ENCODE assay signal across 1 cellular context in the genomic region with DNA sequence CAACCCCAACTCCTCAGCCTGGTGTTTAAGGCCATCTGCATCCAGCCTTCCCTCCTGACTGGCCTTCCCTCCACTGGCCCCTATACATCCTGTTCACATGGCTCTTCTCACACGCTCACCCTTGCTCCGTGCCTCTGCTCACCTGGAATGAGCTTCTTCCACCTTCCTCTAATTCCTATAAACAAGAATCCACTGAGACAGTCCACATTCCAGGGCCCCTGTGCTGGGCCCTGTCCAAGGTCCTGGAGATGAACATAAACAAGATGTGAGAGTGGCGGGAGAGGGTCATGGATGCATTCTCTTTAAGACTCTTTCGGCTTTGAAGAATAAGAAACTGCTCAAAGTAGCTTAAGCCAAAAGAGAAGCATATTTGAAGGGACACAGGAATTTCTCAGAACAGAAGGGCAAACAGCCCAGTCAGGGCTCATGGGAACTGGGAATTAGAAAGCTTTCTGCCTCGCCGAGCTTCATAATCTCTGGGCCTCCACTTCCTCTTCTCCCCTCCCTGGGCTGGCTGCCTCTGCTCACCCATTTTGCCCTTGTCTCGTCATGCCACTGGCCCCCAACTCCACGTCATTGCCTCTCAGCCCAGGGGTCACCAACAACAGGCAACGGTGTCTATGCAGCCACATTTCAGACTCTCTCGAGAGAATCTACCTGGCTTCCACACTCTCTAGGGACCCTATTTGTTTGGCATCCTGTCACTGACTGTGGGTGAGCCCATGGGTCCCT.
TF ChIP-seq lines count a peak whose summit lies in the region.

No MANE protein-coding gene starts in this region.

TF ChIP-seq in HepG2, 621 proteins besides CTCF, POLR2A, EP300 and RAD21 (continued from another document and continues in another):
- TF ChIP-seq, protein P1, sequence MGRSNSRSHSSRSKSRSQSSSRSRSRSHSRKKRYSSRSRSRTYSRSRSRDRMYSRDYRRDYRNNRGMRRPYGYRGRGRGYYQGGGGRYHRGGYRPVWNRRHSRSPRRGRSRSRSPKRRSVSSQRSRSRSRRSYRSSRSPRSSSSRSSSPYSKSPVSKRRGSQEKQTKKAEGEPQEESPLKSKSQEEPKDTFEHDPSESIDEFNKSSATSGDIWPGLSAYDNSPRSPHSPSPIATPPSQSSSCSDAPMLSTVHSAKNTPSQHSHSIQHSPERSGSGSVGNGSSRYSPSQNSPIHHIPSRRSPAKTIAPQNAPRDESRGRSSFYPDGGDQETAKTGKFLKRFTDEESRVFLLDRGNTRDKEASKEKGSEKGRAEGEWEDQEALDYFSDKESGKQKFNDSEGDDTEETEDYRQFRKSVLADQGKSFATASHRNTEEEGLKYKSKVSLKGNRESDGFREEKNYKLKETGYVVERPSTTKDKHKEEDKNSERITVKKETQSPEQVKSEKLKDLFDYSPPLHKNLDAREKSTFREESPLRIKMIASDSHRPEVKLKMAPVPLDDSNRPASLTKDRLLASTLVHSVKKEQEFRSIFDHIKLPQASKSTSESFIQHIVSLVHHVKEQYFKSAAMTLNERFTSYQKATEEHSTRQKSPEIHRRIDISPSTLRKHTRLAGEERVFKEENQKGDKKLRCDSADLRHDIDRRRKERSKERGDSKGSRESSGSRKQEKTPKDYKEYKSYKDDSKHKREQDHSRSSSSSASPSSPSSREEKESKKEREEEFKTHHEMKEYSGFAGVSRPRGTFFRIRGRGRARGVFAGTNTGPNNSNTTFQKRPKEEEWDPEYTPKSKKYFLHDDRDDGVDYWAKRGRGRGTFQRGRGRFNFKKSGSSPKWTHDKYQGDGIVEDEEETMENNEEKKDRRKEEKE (IDR thresholded peaks at IDR 0.05) = no peak
- TF ChIP-seq HOXA5 (CRISPR knock-in tag; IDR thresholded peaks at IDR 0.05) (peak; percentile 80; the same call in 1 of the 2 replicates), STAG1 (CRISPR knock-in tag; IDR thresholded peaks at IDR 0.05) (no peak), REXO4 (CRISPR knock-in tag; IDR thresholded peaks at IDR 0.05; ENCODE audit: borderline replicate concordance) (no peak), RFXANK (CRISPR knock-in tag; IDR thresholded peaks at IDR 0.05) (no peak), HNRNPUL1 (IDR thresholded peaks at IDR 0.05; ENCODE audit: low read depth, low read length) (no peak), ZSCAN20 (CRISPR knock-in tag; IDR thresholded peaks at IDR 0.05; ENCODE audit: borderline replicate concordance) (peak; percentile 79; the same call in 1 of the 2 replicates), HNRNPLL (IDR thresholded peaks at IDR 0.05; ENCODE audit: low read depth, low read length, poor library complexity, severe bottlenecking) (no peak), CREB1 (IDR thresholded peaks at IDR 0.05) (peak; percentile 64), CREB1 (CRISPR knock-in tag; IDR thresholded peaks at IDR 0.05) (no peak), GTF3A (CRISPR knock-in tag; conservative IDR thresholded peaks at IDR 0.05) (no peak), FOXA1 (IDR thresholded peaks at IDR 0.05) (no peak), FOXA1 (CRISPR knock-in tag; IDR thresholded peaks at IDR 0.05) (no peak), HDAC6 (IDR thresholded peaks at IDR 0.05; ENCODE audit: low read depth, low read length) (no peak), ZC3H13 (CRISPR knock-in tag; IDR thresholded peaks at IDR 0.05) (no peak), MLXIP (CRISPR knock-in tag; IDR thresholded peaks at IDR 0.05; ENCODE audit: borderline replicate concordance) (peak; percentile 70; the same call in 1 of the 2 replicates), TBX2 (CRISPR knock-in tag; IDR thresholded peaks at IDR 0.05; ENCODE audit: borderline replicate concordance) (peak; percentile 45; the same call in 1 of the 2 replicates), NR3C1 (CRISPR knock-in tag; IDR thresholded peaks at IDR 0.05) (no peak), ZNF790 (CRISPR knock-in tag; IDR thresholded peaks at IDR 0.05; ENCODE audit: borderline replicate concordance) (no peak), SCMH1 (CRISPR knock-in tag; IDR thresholded peaks at IDR 0.05; ENCODE audit: borderline replicate concordance) (no peak), ZNF232 (CRISPR knock-in tag; IDR thresholded peaks at IDR 0.05; ENCODE audit: borderline replicate concordance) (peak; percentile 96), DNMT1 (CRISPR knock-in tag; IDR thresholded peaks at IDR 0.05) (no peak), ZNF577 (CRISPR knock-in tag; IDR thresholded peaks at IDR 0.05; ENCODE audit: borderline replicate concordance, low read depth) (no peak), ZNF180 (CRISPR knock-in tag; IDR thresholded peaks at IDR 0.05; ENCODE audit: borderline replicate concordance, low read depth) (no peak), CENPBD1 (CRISPR knock-in tag; IDR thresholded peaks at IDR 0.05; ENCODE audit: borderline replicate concordance, low read depth) (no peak), PHB2 (IDR thresholded peaks at IDR 0.05; ENCODE audit: partially characterized antibody) (no peak), ATF2 (CRISPR knock-in tag; IDR thresholded peaks at IDR 0.05) (peak; percentile 42; the same call in 1 of the 2 replicates), ZNF619 (CRISPR knock-in tag; IDR thresholded peaks at IDR 0.05) (no peak), CCAR2 (optimal IDR thresholded peaks at IDR 0.05; ENCODE audit: low read depth, low read length) (no peak)
- TF ChIP-seq, protein P2, sequence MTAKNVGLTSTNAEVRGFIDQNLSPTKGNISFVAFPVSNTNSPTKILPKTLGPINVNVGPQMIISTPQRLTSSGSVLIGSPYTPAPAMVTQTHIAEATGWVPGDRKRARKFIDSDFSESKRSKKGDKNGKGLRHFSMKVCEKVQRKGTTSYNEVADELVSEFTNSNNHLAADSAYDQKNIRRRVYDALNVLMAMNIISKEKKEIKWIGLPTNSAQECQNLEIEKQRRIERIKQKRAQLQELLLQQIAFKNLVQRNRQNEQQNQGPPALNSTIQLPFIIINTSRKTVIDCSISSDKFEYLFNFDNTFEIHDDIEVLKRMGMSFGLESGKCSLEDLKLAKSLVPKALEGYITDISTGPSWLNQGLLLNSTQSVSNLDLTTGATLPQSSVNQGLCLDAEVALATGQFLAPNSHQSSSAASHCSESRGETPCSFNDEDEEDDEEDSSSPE (CRISPR knock-in tag; IDR thresholded peaks at IDR 0.05) = no peak
- TF ChIP-seq, protein P3, sequence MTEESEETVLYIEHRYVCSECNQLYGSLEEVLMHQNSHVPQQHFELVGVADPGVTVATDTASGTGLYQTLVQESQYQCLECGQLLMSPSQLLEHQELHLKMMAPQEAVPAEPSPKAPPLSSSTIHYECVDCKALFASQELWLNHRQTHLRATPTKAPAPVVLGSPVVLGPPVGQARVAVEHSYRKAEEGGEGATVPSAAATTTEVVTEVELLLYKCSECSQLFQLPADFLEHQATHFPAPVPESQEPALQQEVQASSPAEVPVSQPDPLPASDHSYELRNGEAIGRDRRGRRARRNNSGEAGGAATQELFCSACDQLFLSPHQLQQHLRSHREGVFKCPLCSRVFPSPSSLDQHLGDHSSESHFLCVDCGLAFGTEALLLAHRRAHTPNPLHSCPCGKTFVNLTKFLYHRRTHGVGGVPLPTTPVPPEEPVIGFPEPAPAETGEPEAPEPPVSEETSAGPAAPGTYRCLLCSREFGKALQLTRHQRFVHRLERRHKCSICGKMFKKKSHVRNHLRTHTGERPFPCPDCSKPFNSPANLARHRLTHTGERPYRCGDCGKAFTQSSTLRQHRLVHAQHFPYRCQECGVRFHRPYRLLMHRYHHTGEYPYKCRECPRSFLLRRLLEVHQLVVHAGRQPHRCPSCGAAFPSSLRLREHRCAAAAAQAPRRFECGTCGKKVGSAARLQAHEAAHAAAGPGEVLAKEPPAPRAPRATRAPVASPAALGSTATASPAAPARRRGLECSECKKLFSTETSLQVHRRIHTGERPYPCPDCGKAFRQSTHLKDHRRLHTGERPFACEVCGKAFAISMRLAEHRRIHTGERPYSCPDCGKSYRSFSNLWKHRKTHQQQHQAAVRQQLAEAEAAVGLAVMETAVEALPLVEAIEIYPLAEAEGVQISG (CRISPR knock-in tag; IDR thresholded peaks at IDR 0.05) = 0 out of 2 replicates have a peak, but pooled peaks have one; percentile 59
- TF ChIP-seq, protein P4, sequence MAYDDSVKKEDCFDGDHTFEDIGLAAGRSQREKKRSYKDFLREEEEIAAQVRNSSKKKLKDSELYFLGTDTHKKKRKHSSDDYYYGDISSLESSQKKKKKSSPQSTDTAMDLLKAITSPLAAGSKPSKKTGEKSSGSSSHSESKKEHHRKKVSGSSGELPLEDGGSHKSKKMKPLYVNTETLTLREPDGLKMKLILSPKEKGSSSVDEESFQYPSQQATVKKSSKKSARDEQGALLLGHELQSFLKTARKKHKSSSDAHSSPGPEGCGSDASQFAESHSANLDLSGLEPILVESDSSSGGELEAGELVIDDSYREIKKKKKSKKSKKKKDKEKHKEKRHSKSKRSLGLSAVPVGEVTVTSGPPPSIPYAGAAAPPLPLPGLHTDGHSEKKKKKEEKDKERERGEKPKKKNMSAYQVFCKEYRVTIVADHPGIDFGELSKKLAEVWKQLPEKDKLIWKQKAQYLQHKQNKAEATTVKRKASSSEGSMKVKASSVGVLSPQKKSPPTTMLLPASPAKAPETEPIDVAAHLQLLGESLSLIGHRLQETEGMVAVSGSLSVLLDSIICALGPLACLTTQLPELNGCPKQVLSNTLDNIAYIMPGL (CRISPR knock-in tag; IDR thresholded peaks at IDR 0.05; ENCODE audit: borderline replicate concordance in 1 of 2, low read depth in 1 of 2) = peak in 1 of 2 experiments; percentile 44; a peak in 1 of 4 replicates
- TF ChIP-seq, protein P5, sequence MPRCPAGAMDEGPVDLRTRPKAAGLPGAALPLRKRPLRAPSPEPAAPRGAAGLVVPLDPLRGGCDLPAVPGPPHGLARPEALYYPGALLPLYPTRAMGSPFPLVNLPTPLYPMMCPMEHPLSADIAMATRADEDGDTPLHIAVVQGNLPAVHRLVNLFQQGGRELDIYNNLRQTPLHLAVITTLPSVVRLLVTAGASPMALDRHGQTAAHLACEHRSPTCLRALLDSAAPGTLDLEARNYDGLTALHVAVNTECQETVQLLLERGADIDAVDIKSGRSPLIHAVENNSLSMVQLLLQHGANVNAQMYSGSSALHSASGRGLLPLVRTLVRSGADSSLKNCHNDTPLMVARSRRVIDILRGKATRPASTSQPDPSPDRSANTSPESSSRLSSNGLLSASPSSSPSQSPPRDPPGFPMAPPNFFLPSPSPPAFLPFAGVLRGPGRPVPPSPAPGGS (CRISPR knock-in tag; IDR thresholded peaks at IDR 0.05) = no peak
- TF ChIP-seq, protein P6, sequence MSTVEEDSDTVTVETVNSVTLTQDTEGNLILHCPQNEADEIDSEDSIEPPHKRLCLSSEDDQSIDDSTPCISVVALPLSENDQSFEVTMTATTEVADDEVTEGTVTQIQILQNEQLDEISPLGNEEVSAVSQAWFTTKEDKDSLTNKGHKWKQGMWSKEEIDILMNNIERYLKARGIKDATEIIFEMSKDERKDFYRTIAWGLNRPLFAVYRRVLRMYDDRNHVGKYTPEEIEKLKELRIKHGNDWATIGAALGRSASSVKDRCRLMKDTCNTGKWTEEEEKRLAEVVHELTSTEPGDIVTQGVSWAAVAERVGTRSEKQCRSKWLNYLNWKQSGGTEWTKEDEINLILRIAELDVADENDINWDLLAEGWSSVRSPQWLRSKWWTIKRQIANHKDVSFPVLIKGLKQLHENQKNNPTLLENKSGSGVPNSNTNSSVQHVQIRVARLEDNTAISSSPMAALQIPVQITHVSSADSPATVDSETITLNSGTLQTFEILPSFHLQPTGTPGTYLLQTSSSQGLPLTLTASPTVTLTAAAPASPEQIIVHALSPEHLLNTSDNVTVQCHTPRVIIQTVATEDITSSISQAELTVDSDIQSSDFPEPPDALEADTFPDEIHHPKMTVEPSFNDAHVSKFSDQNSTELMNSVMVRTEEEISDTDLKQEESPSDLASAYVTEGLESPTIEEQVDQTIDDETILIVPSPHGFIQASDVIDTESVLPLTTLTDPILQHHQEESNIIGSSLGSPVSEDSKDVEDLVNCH (CRISPR knock-in tag; IDR thresholded peaks at IDR 0.05) = no peak
- TF ChIP-seq, protein P7, sequence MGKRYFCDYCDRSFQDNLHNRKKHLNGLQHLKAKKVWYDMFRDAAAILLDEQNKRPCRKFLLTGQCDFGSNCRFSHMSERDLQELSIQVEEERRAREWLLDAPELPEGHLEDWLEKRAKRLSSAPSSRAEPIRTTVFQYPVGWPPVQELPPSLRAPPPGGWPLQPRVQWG (CRISPR knock-in tag; IDR thresholded peaks at IDR 0.05; ENCODE audit: borderline replicate concordance, low read depth) = no peak
